1 cellular context compared by ENCODE assay signal in genomic region chr6:34696739-34697543, GRCh38.
A peak's percentile ranks its signal among the peaks of the same experiment; 100 is the strongest.
TF ChIP-seq lines count a peak whose summit lies in the region.

ILRUN (minus strand) TSS chr6:34696767; CDS start chr6:34696603, 164 bp downstream.

TF ChIP-seq in HepG2, 621 proteins besides CTCF, POLR2A, EP300 and RAD21 (continued from another document and continues in another):
- TF ChIP-seq, protein P1, sequence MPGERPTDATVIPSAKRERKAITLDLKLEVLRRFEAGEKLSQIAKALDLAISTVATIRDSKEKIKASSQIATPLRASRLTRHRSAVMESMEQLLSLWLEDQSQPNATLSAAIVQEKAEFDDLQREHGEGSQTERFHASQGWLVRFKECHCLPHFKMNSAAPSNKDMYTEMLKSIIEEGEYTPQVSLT (CRISPR knock-in tag; IDR thresholded peaks at IDR 0.05; ENCODE audit: borderline replicate concordance, low read depth): no peak
- no peak for TF ChIP-seq HDAC6 (IDR thresholded peaks at IDR 0.05; ENCODE audit: low read depth, low read length)
- TF ChIP-seq RORA (CRISPR knock-in tag; IDR thresholded peaks at IDR 0.05): no peak
- TF ChIP-seq ZNF616 (CRISPR knock-in tag; IDR thresholded peaks at IDR 0.05; ENCODE audit: low read depth): no peak
- TF ChIP-seq, protein P2, sequence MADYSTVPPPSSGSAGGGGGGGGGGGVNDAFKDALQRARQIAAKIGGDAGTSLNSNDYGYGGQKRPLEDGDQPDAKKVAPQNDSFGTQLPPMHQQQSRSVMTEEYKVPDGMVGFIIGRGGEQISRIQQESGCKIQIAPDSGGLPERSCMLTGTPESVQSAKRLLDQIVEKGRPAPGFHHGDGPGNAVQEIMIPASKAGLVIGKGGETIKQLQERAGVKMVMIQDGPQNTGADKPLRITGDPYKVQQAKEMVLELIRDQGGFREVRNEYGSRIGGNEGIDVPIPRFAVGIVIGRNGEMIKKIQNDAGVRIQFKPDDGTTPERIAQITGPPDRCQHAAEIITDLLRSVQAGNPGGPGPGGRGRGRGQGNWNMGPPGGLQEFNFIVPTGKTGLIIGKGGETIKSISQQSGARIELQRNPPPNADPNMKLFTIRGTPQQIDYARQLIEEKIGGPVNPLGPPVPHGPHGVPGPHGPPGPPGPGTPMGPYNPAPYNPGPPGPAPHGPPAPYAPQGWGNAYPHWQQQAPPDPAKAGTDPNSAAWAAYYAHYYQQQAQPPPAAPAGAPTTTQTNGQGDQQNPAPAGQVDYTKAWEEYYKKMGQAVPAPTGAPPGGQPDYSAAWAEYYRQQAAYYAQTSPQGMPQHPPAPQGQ (CRISPR knock-in tag; IDR thresholded peaks at IDR 0.05; ENCODE audit: borderline replicate concordance): no peak
- TF ChIP-seq FOXA3 (CRISPR knock-in tag; IDR thresholded peaks at IDR 0.05): no peak
- TF ChIP-seq ZFP37 (CRISPR knock-in tag; IDR thresholded peaks at IDR 0.05; ENCODE audit: borderline replicate concordance): no peak; the same call in 1 of the 2 replicates
- no peak for TF ChIP-seq KLF9 (CRISPR knock-in tag; IDR thresholded peaks at IDR 0.05; ENCODE audit: low read depth)
- TF ChIP-seq, protein P3, sequence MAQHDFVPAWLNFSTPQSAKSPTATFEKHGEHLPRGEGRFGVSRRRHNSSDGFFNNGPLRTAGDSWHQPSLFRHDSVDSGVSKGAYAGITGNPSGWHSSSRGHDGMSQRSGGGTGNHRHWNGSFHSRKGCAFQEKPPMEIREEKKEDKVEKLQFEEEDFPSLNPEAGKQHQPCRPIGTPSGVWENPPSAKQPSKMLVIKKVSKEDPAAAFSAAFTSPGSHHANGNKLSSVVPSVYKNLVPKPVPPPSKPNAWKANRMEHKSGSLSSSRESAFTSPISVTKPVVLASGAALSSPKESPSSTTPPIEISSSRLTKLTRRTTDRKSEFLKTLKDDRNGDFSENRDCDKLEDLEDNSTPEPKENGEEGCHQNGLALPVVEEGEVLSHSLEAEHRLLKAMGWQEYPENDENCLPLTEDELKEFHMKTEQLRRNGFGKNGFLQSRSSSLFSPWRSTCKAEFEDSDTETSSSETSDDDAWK (CRISPR knock-in tag; IDR thresholded peaks at IDR 0.05): no peak
- 0 out of 2 replicates have a peak, but pooled peaks have one; percentile 4 for TF ChIP-seq ZSCAN25 (CRISPR knock-in tag; IDR thresholded peaks at IDR 0.05)
- no peak for TF ChIP-seq ZNF747 (CRISPR knock-in tag; IDR thresholded peaks at IDR 0.05; ENCODE audit: borderline replicate concordance)
- no peak; the same call in 1 of the 2 replicates for TF ChIP-seq KLF15 (CRISPR knock-in tag; IDR thresholded peaks at IDR 0.05; ENCODE audit: borderline replicate concordance)
- peak; percentile 81; the same call in 1 of the 2 replicates for TF ChIP-seq HOXA5 (CRISPR knock-in tag; IDR thresholded peaks at IDR 0.05)
- no peak for TF ChIP-seq ZFP62 (CRISPR knock-in tag; IDR thresholded peaks at IDR 0.05)
- no peak for TF ChIP-seq PTBP1 (IDR thresholded peaks at IDR 0.05; ENCODE audit: low read depth, low read length, poor library complexity, severe bottlenecking)
- no peak for TF ChIP-seq TBP (CRISPR knock-in tag; IDR thresholded peaks at IDR 0.05)
- TF ChIP-seq ZNF3 (CRISPR knock-in tag; IDR thresholded peaks at IDR 0.05): no peak; the same call in 1 of the 2 replicates
- no peak for TF ChIP-seq AHDC1 (CRISPR knock-in tag; IDR thresholded peaks at IDR 0.05; ENCODE audit: borderline replicate concordance)
- TF ChIP-seq ZNF768 (CRISPR knock-in tag; IDR thresholded peaks at IDR 0.05): no peak
- no peak for TF ChIP-seq CCAR2 (optimal IDR thresholded peaks at IDR 0.05; ENCODE audit: low read depth, low read length)
- peak; percentile 100 for TF ChIP-seq HOXA3 (CRISPR knock-in tag; IDR thresholded peaks at IDR 0.05)
- TF ChIP-seq ZNF569 (CRISPR knock-in tag; IDR thresholded peaks at IDR 0.05; ENCODE audit: borderline replicate concordance): 0 out of 2 replicates have a peak, but pooled peaks have one; percentile 85
- no peak for TF ChIP-seq ZNF780A (CRISPR knock-in tag; IDR thresholded peaks at IDR 0.05)
- TF ChIP-seq MBD4 (IDR thresholded peaks at IDR 0.05; ENCODE audit: borderline replicate concordance, low read length): no peak
- TF ChIP-seq, protein P4, sequence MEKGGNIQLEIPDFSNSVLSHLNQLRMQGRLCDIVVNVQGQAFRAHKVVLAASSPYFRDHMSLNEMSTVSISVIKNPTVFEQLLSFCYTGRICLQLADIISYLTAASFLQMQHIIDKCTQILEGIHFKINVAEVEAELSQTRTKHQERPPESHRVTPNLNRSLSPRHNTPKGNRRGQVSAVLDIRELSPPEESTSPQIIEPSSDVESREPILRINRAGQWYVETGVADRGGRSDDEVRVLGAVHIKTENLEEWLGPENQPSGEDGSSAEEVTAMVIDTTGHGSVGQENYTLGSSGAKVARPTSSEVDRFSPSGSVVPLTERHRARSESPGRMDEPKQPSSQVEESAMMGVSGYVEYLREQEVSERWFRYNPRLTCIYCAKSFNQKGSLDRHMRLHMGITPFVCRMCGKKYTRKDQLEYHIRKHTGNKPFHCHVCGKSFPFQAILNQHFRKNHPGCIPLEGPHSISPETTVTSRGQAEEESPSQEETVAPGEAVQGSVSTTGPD (CRISPR knock-in tag; IDR thresholded peaks at IDR 0.05): no peak
- TF ChIP-seq POGZ (CRISPR knock-in tag; IDR thresholded peaks at IDR 0.05): peak; percentile 82; the same call in 1 of the 2 replicates
- no peak for TF ChIP-seq REPIN1 (CRISPR knock-in tag; IDR thresholded peaks at IDR 0.05; ENCODE audit: borderline replicate concordance, low read depth)
- no peak for TF ChIP-seq SRSF4 (IDR thresholded peaks at IDR 0.05; ENCODE audit: low read depth, low read length, poor library complexity, severe bottlenecking)
- no peak for TF ChIP-seq ZFYVE20 (CRISPR knock-in tag; IDR thresholded peaks at IDR 0.05; ENCODE audit: borderline replicate concordance, low read depth)
- TF ChIP-seq ZNF776 (CRISPR knock-in tag; IDR thresholded peaks at IDR 0.05): 0 out of 2 replicates have a peak, but pooled peaks have one; percentile 6
- TF ChIP-seq AGO1 (IDR thresholded peaks at IDR 0.05; ENCODE audit: low read depth, low read length, poor library complexity, severe bottlenecking): no peak
- TF ChIP-seq FOXJ3 (CRISPR knock-in tag; IDR thresholded peaks at IDR 0.05; ENCODE audit: borderline replicate concordance): no peak
- TF ChIP-seq CSRNP1 (CRISPR knock-in tag; IDR thresholded peaks at IDR 0.05): no peak
- TF ChIP-seq LCORL (IDR thresholded peaks at IDR 0.05): no peak
- TF ChIP-seq LCORL (CRISPR knock-in tag; IDR thresholded peaks at IDR 0.05): no peak
- TF ChIP-seq ZFP36 (IDR thresholded peaks at IDR 0.05; ENCODE audit: borderline replicate concordance, low read depth, low read length, partially characterized antibody): no peak
- no peak for TF ChIP-seq ZNF414 (CRISPR knock-in tag; IDR thresholded peaks at IDR 0.05)
- TF ChIP-seq PPARG (CRISPR knock-in tag; conservative IDR thresholded peaks at IDR 0.05): peak; percentile 18; the same call in 1 of the 2 replicates
- peak; percentile 71 for TF ChIP-seq SP5 (CRISPR knock-in tag; IDR thresholded peaks at IDR 0.05; ENCODE audit: borderline replicate concordance, low read depth)
- peak; percentile 79 for TF ChIP-seq HDAC1 (CRISPR knock-in tag; IDR thresholded peaks at IDR 0.05)
- peak; percentile 72; the same call in 1 of the 2 replicates for TF ChIP-seq BORCS8-MEF2B (CRISPR knock-in tag; IDR thresholded peaks at IDR 0.05)
- TF ChIP-seq KDM5B (CRISPR knock-in tag; IDR thresholded peaks at IDR 0.05; ENCODE audit: borderline replicate concordance): peak; percentile 51; the same call in 1 of the 2 replicates
- TF ChIP-seq, protein P5, sequence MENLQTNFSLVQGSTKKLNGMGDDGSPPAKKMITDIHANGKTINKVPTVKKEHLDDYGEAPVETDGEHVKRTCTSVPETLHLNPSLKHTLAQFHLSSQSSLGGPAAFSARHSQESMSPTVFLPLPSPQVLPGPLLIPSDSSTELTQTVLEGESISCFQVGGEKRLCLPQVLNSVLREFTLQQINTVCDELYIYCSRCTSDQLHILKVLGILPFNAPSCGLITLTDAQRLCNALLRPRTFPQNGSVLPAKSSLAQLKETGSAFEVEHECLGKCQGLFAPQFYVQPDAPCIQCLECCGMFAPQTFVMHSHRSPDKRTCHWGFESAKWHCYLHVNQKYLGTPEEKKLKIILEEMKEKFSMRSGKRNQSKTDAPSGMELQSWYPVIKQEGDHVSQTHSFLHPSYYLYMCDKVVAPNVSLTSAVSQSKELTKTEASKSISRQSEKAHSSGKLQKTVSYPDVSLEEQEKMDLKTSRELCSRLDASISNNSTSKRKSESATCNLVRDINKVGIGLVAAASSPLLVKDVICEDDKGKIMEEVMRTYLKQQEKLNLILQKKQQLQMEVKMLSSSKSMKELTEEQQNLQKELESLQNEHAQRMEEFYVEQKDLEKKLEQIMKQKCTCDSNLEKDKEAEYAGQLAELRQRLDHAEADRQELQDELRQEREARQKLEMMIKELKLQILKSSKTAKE (CRISPR knock-in tag; IDR thresholded peaks at IDR 0.05; ENCODE audit: borderline replicate concordance): peak; percentile 37; the same call in 1 of the 2 replicates
- TF ChIP-seq, protein P6, sequence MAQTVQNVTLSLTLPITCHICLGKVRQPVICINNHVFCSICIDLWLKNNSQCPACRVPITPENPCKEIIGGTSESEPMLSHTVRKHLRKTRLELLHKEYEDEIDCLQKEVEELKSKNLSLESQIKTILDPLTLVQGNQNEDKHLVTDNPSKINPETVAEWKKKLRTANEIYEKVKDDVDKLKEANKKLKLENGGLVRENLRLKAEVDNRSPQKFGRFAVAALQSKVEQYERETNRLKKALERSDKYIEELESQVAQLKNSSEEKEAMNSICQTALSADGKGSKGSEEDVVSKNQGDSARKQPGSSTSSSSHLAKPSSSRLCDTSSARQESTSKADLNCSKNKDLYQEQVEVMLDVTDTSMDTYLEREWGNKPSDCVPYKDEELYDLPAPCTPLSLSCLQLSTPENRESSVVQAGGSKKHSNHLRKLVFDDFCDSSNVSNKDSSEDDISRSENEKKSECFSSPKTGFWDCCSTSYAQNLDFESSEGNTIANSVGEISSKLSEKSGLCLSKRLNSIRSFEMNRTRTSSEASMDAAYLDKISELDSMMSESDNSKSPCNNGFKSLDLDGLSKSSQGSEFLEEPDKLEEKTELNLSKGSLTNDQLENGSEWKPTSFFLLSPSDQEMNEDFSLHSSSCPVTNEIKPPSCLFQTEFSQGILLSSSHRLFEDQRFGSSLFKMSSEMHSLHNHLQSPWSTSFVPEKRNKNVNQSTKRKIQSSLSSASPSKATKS (CRISPR knock-in tag; IDR thresholded peaks at IDR 0.05): no peak
- TF ChIP-seq ZNF207 (IDR thresholded peaks at IDR 0.05; ENCODE audit: borderline replicate concordance): no peak
- TF ChIP-seq ZKSCAN8 (CRISPR knock-in tag; IDR thresholded peaks at IDR 0.05; ENCODE audit: borderline replicate concordance): no peak; the same call in 1 of the 2 replicates
- no peak for TF ChIP-seq KAT2B (IDR thresholded peaks at IDR 0.05; ENCODE audit: borderline replicate concordance, low read depth, low read length)
- no peak for TF ChIP-seq FOXP1 (IDR thresholded peaks at IDR 0.05)
- no peak for TF ChIP-seq FOXP1 (CRISPR knock-in tag; IDR thresholded peaks at IDR 0.05)
- peak; percentile 87 for TF ChIP-seq IRF2 (CRISPR knock-in tag; IDR thresholded peaks at IDR 0.05)
